ENCODE assay signal across 31 cellular contexts in the genomic region with DNA sequence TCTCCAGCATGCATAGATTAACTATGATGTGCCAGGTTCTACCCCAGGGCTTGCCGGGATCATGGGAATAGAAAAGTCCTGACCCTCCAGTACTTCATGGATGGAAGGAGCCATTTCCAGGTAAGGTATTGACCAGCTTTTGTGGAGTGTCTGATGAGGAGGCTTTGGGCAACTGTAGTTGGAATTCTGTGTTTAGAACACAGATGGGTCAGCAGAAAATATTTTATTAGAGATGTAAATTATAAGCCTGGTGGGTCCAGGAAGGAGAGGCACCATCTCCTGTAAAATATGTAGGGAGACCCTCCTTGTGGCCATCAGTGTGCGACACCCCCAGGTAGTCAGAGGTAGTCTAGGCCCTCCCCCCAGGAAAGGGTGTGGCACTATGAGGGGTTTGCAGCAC.
"Had no signal": no experiment of that assay in that cellular context is flagged by ENCODE, and none has a peak within 500 bp of the region (broad histone marks: within the 10 kb centered on the region; RNA-seq: fewer than 3 reads in every experiment).

No MANE protein-coding gene starts in this region.

- H2AFZ ChIP-seq: parathyroid adenoma had no signal

- H3K9me3 ChIP-seq: neutrophil, ovary, psoas muscle, testis, vagina had no signal

- H3K4me2 ChIP-seq: smooth muscle cell had no signal

- H3K9ac ChIP-seq: parathyroid adenoma had no signal

- H3K27ac ChIP-seq: neutrophil, ovary, parathyroid adenoma, psoas muscle, skin epidermis, spleen, suprapubic skin, testis, tibial artery, transverse colon, vagina had no signal

- H3K4me1 ChIP-seq: parathyroid adenoma, psoas muscle, spleen, suprapubic skin, testis, tibial artery, transverse colon, vagina had no signal

- H3K27me3 ChIP-seq: neutrophil, ovary, spleen, suprapubic skin, testis, tibial artery, transverse colon, vagina had no signal

- FAIRE-seq: urothelium cell line had no signal

- H3K4me3 ChIP-seq: ovary, psoas muscle, skin epidermis, smooth muscle cell, spleen, suprapubic skin, testis, tibial artery, transverse colon, vagina had no signal

- DNase-seq: naive B cell; naive thymus-derived CD8-positive, alpha-beta T cell; nephron progenitor cell; occipital lobe; ovary; posterior cingulate gyrus; psoas muscle; right cardiac atrium; spleen; stimulated activated CD4-positive, alpha-beta T cell treated with anti-CD3 and anti-CD28 coated beads, Interleukin-12 subunit alpha, Interleukin-12 subunit beta, amount 100 ng/mL, for 4 hours; stimulated activated CD4-positive, alpha-beta T cell treated with anti-CD3 and anti-CD28 coated beads, Interleukin-1b, Interleukin-23, amount 100 ng/mL, for 48 hours; stimulated activated CD4-positive, alpha-beta T cell treated with anti-CD3 and anti-CD28 coated beads, Interleukin-4, amount 100 ng/mL, for 1 hour; stimulated activated CD4-positive, alpha-beta T cell treated with anti-CD3 and anti-CD28 coated beads, Interleukin-4, amount 100 ng/mL, for 4 hours; stimulated activated CD8-positive, alpha-beta memory T cell treated with anti-CD3 and anti-CD28 coated beads, Interleukin-4, amount 100 ng/mL, for 48 hours; stimulated activated naive CD4-positive, alpha-beta T cell; stimulated activated naive CD8-positive, alpha-beta T cell treated with anti-CD3 and anti-CD28 coated beads, Interleukin-15, amount 100 ng/mL, for 72 hours; stimulated activated naive CD8-positive, alpha-beta T cell treated with anti-CD3 and anti-CD28 coated beads, Interleukin-15, Interleukin-2, amounts not matched to agents 100 U/mL and 50 U/mL, for 24 hours; substantia nigra; testis; tibial artery; transverse colon had no signal

- H3K36me3 ChIP-seq: neutrophil, ovary, spleen, suprapubic skin, tibial artery, transverse colon, vagina had no signal

- H3K79me2 ChIP-seq: parathyroid adenoma had no signal

- ATAC-seq: naive thymus-derived CD8-positive, alpha-beta T cell; natural killer cell treated with Interleukin-12 subunit alpha and Interleukin-12 subunit beta and Interleukin-15 and Interleukin-18, amount 100 ng/mL, for 72 hours; psoas muscle; right cardiac atrium; sciatic nerve; stimulated activated memory B cell treated with anti-CD40 and anti-IgM and Interleukin-4, amounts not matched to agents 10 μg/mL and 1 μg/mL and 100 μg/mL, for 72 hours; stimulated activated naive CD8-positive, alpha-beta T cell treated with anti-CD3 and anti-CD28 coated beads, Interleukin-15, amount 100 ng/mL, for 72 hours; stimulated activated naive CD8-positive, alpha-beta T cell treated with anti-CD3 and anti-CD28 coated beads, Interleukin-15, Interleukin-2, amounts not matched to agents 100 U/mL and 50 U/mL, for 24 hours had no signal
